ENCODE assay signal across 23 cellular contexts in the genomic region with DNA sequence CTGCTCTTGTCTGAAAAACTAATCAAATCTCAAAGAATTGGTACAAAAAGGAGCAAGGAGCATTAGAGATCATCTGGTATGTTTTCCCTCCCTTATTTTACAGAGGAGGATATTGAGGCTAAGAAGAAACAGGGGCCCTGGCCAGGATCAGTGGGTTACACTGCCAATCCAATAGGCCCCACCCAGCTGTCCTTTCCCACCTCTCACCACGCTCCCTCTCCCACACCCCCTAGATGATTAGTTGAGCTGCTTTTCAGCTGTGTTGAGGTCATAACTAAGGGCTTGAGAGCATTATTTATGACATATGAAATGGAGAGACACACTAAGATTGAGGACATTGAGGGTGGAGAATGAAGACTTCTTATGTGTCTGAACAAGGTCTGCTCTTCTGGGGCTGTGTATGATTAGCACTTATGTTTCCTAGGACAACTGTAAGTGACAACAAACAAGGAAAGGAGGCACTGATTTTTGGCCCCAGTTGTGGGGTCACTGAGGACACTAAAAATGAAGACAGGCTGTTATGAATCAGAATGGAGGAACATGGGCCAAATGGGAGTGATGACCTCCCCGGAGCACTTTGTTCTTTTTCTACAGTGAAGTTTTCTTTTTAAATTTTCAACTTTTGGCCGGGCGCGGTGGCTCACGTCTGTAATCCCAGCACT. TPM values are rescaled to one million over a fixed set of nuclear protein-coding genes. Genes with fewer than 3 reads are reported as not detected.
A peak's percentile ranks its signal among the peaks of the same experiment; 100 is the strongest.
DNase-seq lines count a peak whose midpoint lies in the region; ATAC-seq and TF ChIP-seq lines count a peak whose summit lies in the region.
"Had no signal": no experiment of that assay in that cellular context is flagged by ENCODE, and none has a peak within 500 bp of the region (broad histone marks: within the 10 kb centered on the region; RNA-seq: fewer than 3 reads in every experiment).

No MANE protein-coding gene starts in this region.

- 51% methylated on average over 6 of the region's 6 CpGs for WGBS in right cardiac atrium
- WGBS in sigmoid colon, 2 donors = 75 to 78% methylated on average over 6 of the region's 6 CpGs

- no peak overlapping the region for H3K4me3 ChIP-seq in AG10803 (ENCODE audit: low read length)
- H3K4me3 ChIP-seq in breast epithelium = no peak overlapping the region
- H3K4me3 ChIP-seq in right cardiac atrium (ENCODE audit: low read length) = no peak overlapping the region
- no peak overlapping the region for H3K4me3 ChIP-seq in sigmoid colon
- no peak overlapping the region for H3K4me3 ChIP-seq in coronary artery
- H3K4me3 ChIP-seq: HAP-1, hepatocyte, spleen, transverse colon had no signal

- H3K4me1 ChIP-seq in breast epithelium (peaks cover 0 to 3% of the 10 kb centered on the region in 2 donors), right cardiac atrium (ENCODE audit: control insufficient read depth, insufficient read depth, low read length) (peaks cover 3% of the 10 kb centered on the region), sigmoid colon (peaks cover 0 to 12% (median 4%) of the 10 kb centered on the region in 4 donors)
- H3K4me1 ChIP-seq: HAP-1 had no signal

- DNase-seq in AG10803 (ENCODE audit: low read depth) (peak; percentile 56), breast epithelium (ENCODE audit: low spot score in 2 of 2) (no peak), right cardiac atrium (peak in 2 of 3 donors; percentile 62 to 79), sigmoid colon (peak; percentile 72), dermis blood vessel endothelial cell (no peak), coronary artery (ENCODE audit: low spot score) (no peak), NCI-H1694 treated with DMSO at 0.1 percent for 48 hours (lab: John Stamatoyannopoulos, UW) (no peak)
- DNase-seq: activated CD4-positive, alpha-beta T cell treated with anti-CD3 and anti-CD28 coated beads, Interleukin-2, amount 50 U/mL, for 1 hour; activated naive CD4-positive, alpha-beta T cell treated with anti-CD3 and anti-CD28 coated beads for 36 hours; CD4-positive, alpha-beta memory T cell; cortex of kidney; DMS79 treated with DMSO at 0.1 percent for 48 hours; NCI-H1092 treated with DMSO at 0.1 percent for 48 hours; spleen; transverse colon had no signal

- intact Hi-C loops in breast epithelium (cut with DNase I; ENCODE audit: low total_unique reads) (no loop called here), right cardiac atrium (cut with DNase I) (no loop called here), sigmoid colon (cut with DNase I) (no loop called here)

- H3K9me3 ChIP-seq in breast epithelium (no peaks in the 10 kb centered on the region), right cardiac atrium (ENCODE audit: control insufficient read depth, low read length) (no peaks in the 10 kb centered on the region), sigmoid colon (no peaks in the 10 kb centered on the region)
- H3K9me3 ChIP-seq: HAP-1, spleen, transverse colon had no signal

- TF ChIP-seq EP300 in sigmoid colon (IDR thresholded peaks at IDR 0.05) = no peak

- H3K27me3 ChIP-seq in breast epithelium (no peaks in the 10 kb centered on the region), right cardiac atrium (ENCODE audit: control insufficient read depth, insufficient read depth) (no peaks in the 10 kb centered on the region), sigmoid colon (no peaks in the 10 kb centered on the region)
- H3K27me3 ChIP-seq: hepatocyte, spleen, transverse colon had no signal

- H3K36me3 ChIP-seq in breast epithelium (no peaks in the 10 kb centered on the region), sigmoid colon (no peaks in the 10 kb centered on the region)
- H3K36me3 ChIP-seq: HAP-1, spleen, transverse colon had no signal

- H3K27ac ChIP-seq in breast epithelium (peak overlapping the region; percentile 14 to 73), right cardiac atrium (ENCODE audit: low read length) (peak overlapping the region; percentile 72), sigmoid colon (peak overlapping the region; percentile 14 to 39 (median 26)), coronary artery (no peak overlapping the region)
- H3K27ac ChIP-seq: hepatocyte, KMS-11 had no signal

- peak; percentile 83 for ATAC-seq in right cardiac atrium
- no peak for ATAC-seq in GM19463 (IDR thresholded peaks at IDR 0.05; ENCODE audit: unreplicated experiment)
- ATAC-seq: Panc1 had no signal

- TF ChIP-seq CTCF in AG10803 (conservative IDR thresholded peaks at IDR 0.05; ENCODE audit: low read length) (no peak), breast epithelium (IDR thresholded peaks at IDR 0.05) (no peak), sigmoid colon (IDR thresholded peaks at IDR 0.05) (no peak), coronary artery (IDR thresholded peaks at IDR 0.05) (no peak)

- TF ChIP-seq POLR2A in breast epithelium (IDR thresholded peaks at IDR 0.05) (no peak), sigmoid colon (IDR thresholded peaks at IDR 0.05) (no peak)

RNA-seq across cellular contexts. Expression of a gene that starts 26.5 kb away (rescaled TPM):
- total RNA-seq in breast epithelium = 10 to 100 TPM in 1 of 3 donors, 1 to 10 TPM in 1, under 1 TPM in 1; 0.48 to 18.7 (median 8.0) TPM
- not detected for total RNA-seq in right cardiac atrium
- not detected for polyA plus RNA-seq in right cardiac atrium
- total RNA-seq in sigmoid colon = under 1 TPM in 2 of 4 donors, not detected in 2; 0.36 to 0.55 TPM
- polyA plus RNA-seq in sigmoid colon = 1 to 10 TPM in 1 of 3 donors, under 1 TPM in 1, not detected in 1; 0.23 to 1.3 TPM
- not detected in 2 replicates for total RNA-seq in dermis blood vessel endothelial cell
- total RNA-seq: A673; activated naive CD4-positive, alpha-beta T cell treated with anti-CD3 and anti-CD28 coated beads for 36 hours; CD4-positive, alpha-beta memory T cell; endothelial cell of umbilical vein; osteocyte had no signal
- polyA plus RNA-seq: CD4-positive, alpha-beta memory T cell; endothelial cell of umbilical vein had no signal

Comparison
In these comparisons a context has a peak if more than half of its experiments do, and no peak if none do; other contexts are left out.
1. DNase-seq: peak in AG10803 (single experiment), right cardiac atrium (2 of 3) and sigmoid colon (single experiment); none in breast epithelium (0 of 2), dermis blood vessel endothelial cell (single experiment), coronary artery (single experiment) and NCI-H1694 treated with DMSO at 0.1 percent for 48 hours (single experiment).
2. H3K27ac ChIP-seq: peak in breast epithelium (2 of 2), right cardiac atrium (single experiment) and sigmoid colon (4 of 4); none in coronary artery (0 of 2).